Comparison of ENCODE assay signal across 13 cellular contexts in the genomic region with DNA sequence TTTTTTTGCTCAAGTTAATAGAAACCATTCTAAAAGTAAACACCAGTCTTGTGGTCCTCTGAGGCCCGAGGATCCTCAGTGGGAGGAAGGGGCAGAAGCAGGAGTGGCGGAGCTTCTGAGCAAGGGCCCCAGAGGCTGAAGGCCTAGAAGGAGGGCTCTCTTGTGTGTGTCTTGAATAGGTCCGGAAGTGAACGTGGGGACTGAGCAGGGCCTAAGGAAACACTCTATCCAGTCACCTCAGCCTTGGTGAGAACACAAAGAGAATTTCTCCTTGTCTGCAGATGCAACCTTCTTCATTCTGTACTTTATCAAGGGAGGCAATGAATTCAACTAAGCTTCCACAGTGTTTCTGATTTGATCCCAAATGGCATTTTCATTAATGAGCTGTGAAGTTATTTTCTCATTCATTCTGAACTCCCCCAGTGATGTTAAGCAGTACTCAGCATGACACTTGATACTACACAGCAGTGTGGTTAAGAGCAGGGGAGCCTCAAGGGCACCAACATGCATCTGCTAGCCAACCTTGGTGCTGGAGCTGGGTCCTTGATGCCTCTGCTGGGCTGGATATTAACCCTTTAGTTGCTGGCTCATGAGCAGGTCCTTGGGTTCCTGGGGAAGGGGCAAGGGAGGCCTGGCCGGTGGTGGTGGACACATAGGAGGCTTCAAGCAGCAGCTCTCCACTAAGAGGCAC.
DNase-seq lines count a peak whose midpoint lies in the region; ATAC-seq and TF ChIP-seq lines count a peak whose summit lies in the region.
"Had no signal": no experiment of that assay in that cellular context is flagged by ENCODE, and none has a peak within 500 bp of the region (broad histone marks: within the 10 kb centered on the region; RNA-seq: fewer than 3 reads in every experiment).

No MANE protein-coding gene starts in this region.

- no peaks in the 10 kb centered on the region for H3K9me3 ChIP-seq in cardiac muscle cell (ENCODE audit: low read depth)
- no peaks in the 10 kb centered on the region for H3K9me3 ChIP-seq in right cardiac atrium (ENCODE audit: control insufficient read depth, low read length)
- H3K9me3 ChIP-seq in PC-9 (ENCODE audit: insufficient read depth, low read depth) = no peaks in the 10 kb centered on the region; the same call in 1 of the 2 replicates
- no peaks in the 10 kb centered on the region for H3K9me3 ChIP-seq in liver (ENCODE audit: control insufficient read depth in 4 of 4, low read length in 3 of 4)
- H3K9me3 ChIP-seq: testis had no signal

- intact Hi-C loops in right cardiac atrium (cut with DNase I) (no loop called here), PC-9 (cut with micrococcal nuclease; ENCODE audit: unreplicated experiment) (loop anchor here (10.0 kb wide), 1 partner anchor 50 kb away; no protein-coding TSS in a partner anchor)

- peak overlapping the region; percentile 76 for H3K4me2 ChIP-seq in PC-9

- POLR2A ChIA-PET in PC-9 (lab: Charles Lee; ENCODE audit: unreplicated experiment) = interaction anchor here (0.6 kb wide), 3 partner anchors 11 to 1244 kb away, joined by 3 to 4 read pairs (median 4); no protein-coding TSS in a partner anchor

- ATAC-seq in right cardiac atrium (no peak), GM21390 (IDR thresholded peaks at IDR 0.05; ENCODE audit: unreplicated experiment) (no peak)
- ATAC-seq: activated T-cell treated with anti-CD3 and anti-CD28 coated beads, Interleukin-2, amount 50 U/mL, for 4 hours had no signal

- H4K20me1 ChIP-seq in PC-9 (ENCODE audit: insufficient read depth) = no peaks in the 10 kb centered on the region

- DNase-seq in cardiac muscle cell (ENCODE audit: low read depth in 1 of 2, low spot score in 1 of 2) (peak; percentile 27 to 86), right cardiac atrium (no peak), PC-9 (no peak), superior temporal gyrus (ENCODE audit: extremely low spot score) (no peak), NK-92 (lab: John Stamatoyannopoulos, UW; ENCODE audit: unreplicated experiment) (no peak), ureter (ENCODE audit: low spot score) (no peak)
- DNase-seq: ACHN; activated T-cell treated with anti-CD3 and anti-CD28 coated beads, Interleukin-2, amount 50 U/mL, for 4 hours; NCI-H2081; SHP77; testis had no signal

- H3F3A ChIP-seq in PC-9 (ENCODE audit: insufficient read depth, low read depth) = peaks cover 76% of the 10 kb centered on the region

- H3K4me1 ChIP-seq in cardiac muscle cell (ENCODE audit: low read depth) (peaks cover 16% of the 10 kb centered on the region), right cardiac atrium (ENCODE audit: control insufficient read depth, insufficient read depth, low read length) (no peaks in the 10 kb centered on the region), PC-9 (replicated peaks; ENCODE audit: insufficient read depth) (peaks cover 78% of the 10 kb centered on the region), liver (ENCODE audit: control insufficient read depth in 4 of 4, insufficient read depth in 4 of 4, low read length in 3 of 4) (peaks cover 16 to 27% (median 23%) of the 10 kb centered on the region in 4 donors)

- TF ChIP-seq RAD21 in liver (IDR thresholded peaks at IDR 0.05) = no peak

- no peak for TF ChIP-seq CTCF in cardiac muscle cell (IDR thresholded peaks at IDR 0.05; ENCODE audit: low read depth, low read length)
- TF ChIP-seq CTCF in PC-9 (conservative IDR thresholded peaks at IDR 0.05) = no peak
- TF ChIP-seq CTCF in liver (IDR thresholded peaks at IDR 0.05; ENCODE audit: low read depth, low read length, missing input control) = no peak

- WGBS in right cardiac atrium = 51% methylated on average over 5 of the region's 5 CpGs
- WGBS in liver = 74% methylated on average over 5 of the region's 5 CpGs

- H2AFZ ChIP-seq in PC-9 = no peak overlapping the region

- H3K4me3 ChIP-seq in cardiac muscle cell (no peak overlapping the region), right cardiac atrium (ENCODE audit: low read length) (no peak overlapping the region), PC-9 (no peak overlapping the region), liver (ENCODE audit: low read depth in 1 of 3, low read length in 3 of 3) (no peak overlapping the region)
- H3K4me3 ChIP-seq: testis had no signal

- no peaks in the 10 kb centered on the region for H3K27me3 ChIP-seq in cardiac muscle cell
- no peaks in the 10 kb centered on the region for H3K27me3 ChIP-seq in right cardiac atrium (ENCODE audit: control insufficient read depth, insufficient read depth)
- no peaks in the 10 kb centered on the region for H3K27me3 ChIP-seq in PC-9 (ENCODE audit: insufficient read depth, low read depth)
- H3K27me3 ChIP-seq in liver (ENCODE audit: control insufficient read depth in 4 of 4, insufficient read depth in 4 of 4, low read length in 3 of 4) = no peaks in the 10 kb centered on the region
- H3K27me3 ChIP-seq: testis had no signal

- CTCF ChIA-PET in PC-9 (lab: Charles Lee) = interaction anchor here (0.6 kb wide), 2 partner anchors 51 to 256 kb away, joined by 3 to 5 read pairs; no protein-coding TSS in a partner anchor

- no TSS peak for BruUV-seq in PC-9 (replicated peaks; lab: Mats Ljungman, UMichigan)

- no peaks in the 10 kb centered on the region for H3K36me3 ChIP-seq in cardiac muscle cell
- peaks cover 13% of the 10 kb centered on the region; the same call in 1 of the 2 replicates for H3K36me3 ChIP-seq in PC-9 (ENCODE audit: low read depth)
- peaks cover 0 to 1% (median 0%) of the 10 kb centered on the region in 4 donors for H3K36me3 ChIP-seq in liver (ENCODE audit: control insufficient read depth in 4 of 4, insufficient read depth in 3 of 4, low read depth in 1 of 4, low read length in 3 of 4)

- no peak overlapping the region for H3K9ac ChIP-seq in liver (ENCODE audit: low read depth in 1 of 2, low read length in 2 of 2)

- H3K9me2 ChIP-seq in PC-9 (ENCODE audit: insufficient read depth) = no peaks in the 10 kb centered on the region

- H3K27ac ChIP-seq in cardiac muscle cell (peak overlapping the region; percentile 89), right cardiac atrium (ENCODE audit: low read length) (no peak overlapping the region), PC-9 (peak overlapping the region; percentile 98), liver (ENCODE audit: low read depth in 1 of 2, low read length in 2 of 2) (peak overlapping the region; percentile 28 to 40)
- H3K27ac ChIP-seq: testis had no signal

- H3K79me2 ChIP-seq in PC-9 (ENCODE audit: low read depth) = peaks cover 84% of the 10 kb centered on the region

TF ChIP-seq in liver, 16 proteins besides CTCF, POLR2A, EP300 and RAD21:
- no peak for TF ChIP-seq HNF4A (conservative IDR thresholded peaks at IDR 0.05)
TF ChIP-seq in liver: peak in this region for 0.

Comparison
In these comparisons a context has a peak if more than half of its experiments do, and no peak if none do; other contexts are left out.
1. DNase-seq: peak in cardiac muscle cell (2 of 2); none in right cardiac atrium (0 of 3), PC-9 (0 of 2), superior temporal gyrus (single experiment), NK-92 (single experiment) and ureter (single experiment).